Comparison of ENCODE assay signal across 8 cellular contexts in the genomic region with DNA sequence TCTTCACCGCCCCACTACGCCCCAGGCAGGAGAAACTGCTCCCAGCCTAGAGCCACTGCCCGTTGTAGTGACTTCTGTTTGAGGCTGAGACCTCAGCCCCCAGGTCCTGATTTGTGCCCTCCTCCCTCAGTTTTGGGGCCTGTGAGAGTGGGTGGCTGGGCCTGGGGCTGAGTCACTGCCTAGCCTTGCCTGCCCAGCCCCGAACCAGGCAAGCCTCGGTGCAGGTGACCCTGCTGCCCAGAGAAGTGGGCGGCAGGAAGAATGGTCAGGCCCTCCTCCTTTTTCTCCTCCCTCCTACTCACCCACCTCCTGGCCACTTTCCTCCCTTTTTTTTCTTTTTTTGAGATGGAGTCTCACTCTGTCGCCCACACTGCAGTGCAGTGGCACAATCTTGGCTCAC.
DNase-seq lines count a peak whose midpoint lies in the region; ATAC-seq and TF ChIP-seq lines count a peak whose summit lies in the region.

No MANE protein-coding gene starts in this region.

- no peaks in the 10 kb centered on the region for H3K79me2 ChIP-seq in GM23338 (replicated peaks; ENCODE audit: insufficient read depth)

- H3K4me1 Mint-ChIP-seq in CD8-positive, alpha-beta memory T cell = peaks cover 63 to 91% (median 71%) of the 10 kb centered on the region in 3 donors
- H3K4me1 Mint-ChIP-seq in GM23338 = peaks cover 13% of the 10 kb centered on the region

- intact Hi-C loops in esophagus muscularis mucosa (cut with DNase I) = no loop called here

- POLR2A ChIA-PET in CD8-positive, alpha-beta memory T cell (lab: Charles Lee) = interaction anchor here (0.7 to 1.1 kb wide), 5 partner anchors 11 to 67 kb away, joined by 3 to 5 read pairs (median 3); a partner anchor contains a TSS

- no peak for DNase-seq in CD8-positive, alpha-beta memory T cell
- DNase-seq in NCI-H226 = peak; percentile 41
- no peak for DNase-seq in esophagus muscularis mucosa (ENCODE audit: extremely low spot score)
- DNase-seq in NCI-H1105 (lab: John Stamatoyannopoulos, UW) = no peak
- DNase-seq in GM23338 (ENCODE audit: low spot score) = no peak
- no peak for DNase-seq in NCI-H82 treated with DMSO at 0.1 percent for 48 hours (lab: John Stamatoyannopoulos, UW; ENCODE audit: unreplicated experiment)
- no peak for DNase-seq in pons (ENCODE audit: low spot score)

- TF ChIP-seq EP300 in esophagus muscularis mucosa (IDR thresholded peaks at IDR 0.05) = no peak

- H3K4me3 ChIP-seq in CD8-positive, alpha-beta memory T cell (ENCODE audit: low read length) = no peak overlapping the region
- no peak overlapping the region for H3K4me3 ChIP-seq in esophagus muscularis mucosa
- peak overlapping the region; percentile 22 for H3K4me3 ChIP-seq in rectal smooth muscle tissue (ENCODE audit: low read length)
- H3K4me3 ChIP-seq in GM23338 = no peak overlapping the region

- no peaks in the 10 kb centered on the region for H3K36me3 Mint-ChIP-seq in CD8-positive, alpha-beta memory T cell
- H3K36me3 Mint-ChIP-seq in GM23338 (ENCODE audit: low read depth) = no peaks in the 10 kb centered on the region

- no peaks in the 10 kb centered on the region for H4K20me1 ChIP-seq in GM23338 (replicated peaks; ENCODE audit: insufficient read depth)

- no peaks in the 10 kb centered on the region for H3K36me3 ChIP-seq in CD8-positive, alpha-beta memory T cell (ENCODE audit: insufficient read depth, low read length)
- no peaks in the 10 kb centered on the region for H3K36me3 ChIP-seq in esophagus muscularis mucosa
- H3K36me3 ChIP-seq in rectal smooth muscle tissue (ENCODE audit: control insufficient read depth, insufficient read depth, low read length) = no peaks in the 10 kb centered on the region
- H3K36me3 ChIP-seq in GM23338 (ENCODE audit: insufficient read depth) = no peaks in the 10 kb centered on the region

- no peaks in the 10 kb centered on the region for H3K27me3 Mint-ChIP-seq in CD8-positive, alpha-beta memory T cell
- H3K27me3 Mint-ChIP-seq in GM23338 (ENCODE audit: insufficient read depth, low read depth, poor library complexity) = peaks cover 13% of the 10 kb centered on the region

- H3K27ac ChIP-seq in CD8-positive, alpha-beta memory T cell (ENCODE audit: low read depth, low read length) = peak overlapping the region; percentile 66
- H3K27ac ChIP-seq in esophagus muscularis mucosa (replicated peaks in 1 of 4) (peak overlapping the region; percentile 74 to 86 (median 80)), rectal smooth muscle tissue (ENCODE audit: low read depth, low read length) (peak overlapping the region; percentile 90), GM23338 (ENCODE audit: low read depth) (no peak overlapping the region)

- H3K4me1 ChIP-seq in CD8-positive, alpha-beta memory T cell (ENCODE audit: insufficient read depth, low read length) = peaks cover 78% of the 10 kb centered on the region
- peaks cover 28 to 37% (median 34%) of the 10 kb centered on the region in 4 donors for H3K4me1 ChIP-seq in esophagus muscularis mucosa
- peaks cover 17% of the 10 kb centered on the region for H3K4me1 ChIP-seq in rectal smooth muscle tissue (ENCODE audit: control insufficient read depth, insufficient read depth, low read length)
- H3K4me1 ChIP-seq in GM23338 (ENCODE audit: insufficient read depth) = no peaks in the 10 kb centered on the region

- ATAC-seq in GM23338 = no peak

- H3K9me3 Mint-ChIP-seq in CD8-positive, alpha-beta memory T cell = no peaks in the 10 kb centered on the region
- no peaks in the 10 kb centered on the region for H3K9me3 Mint-ChIP-seq in GM23338

- no peak for TF ChIP-seq POLR2A in esophagus muscularis mucosa (IDR thresholded peaks at IDR 0.05; ENCODE audit: low read depth)

- H2AFZ ChIP-seq in GM23338 = no peak overlapping the region

- no peaks in the 10 kb centered on the region for H3K9me2 ChIP-seq in GM23338 (ENCODE audit: insufficient read depth)

- H3K27me3 ChIP-seq in CD8-positive, alpha-beta memory T cell (ENCODE audit: insufficient read depth, low read length, poor library complexity, severe bottlenecking) = no peaks in the 10 kb centered on the region
- H3K27me3 ChIP-seq in esophagus muscularis mucosa (no peaks in the 10 kb centered on the region), rectal smooth muscle tissue (ENCODE audit: control insufficient read depth, insufficient read depth, low read length) (no peaks in the 10 kb centered on the region), GM23338 (ENCODE audit: insufficient read depth) (no peaks in the 10 kb centered on the region)

- no peak overlapping the region for H3K4me2 ChIP-seq in GM23338

- no peaks in the 10 kb centered on the region for H3F3A ChIP-seq in GM23338 (replicated peaks; ENCODE audit: low read depth)

- H3K27ac Mint-ChIP-seq in CD8-positive, alpha-beta memory T cell = peak overlapping the region; percentile 92 to 99 (median 97)
- H3K27ac Mint-ChIP-seq in GM23338 = no peak overlapping the region

- peak overlapping the region in 6 of 7 donors; percentile 47 to 79 (median 69) for H3K4me3 Mint-ChIP-seq in CD8-positive, alpha-beta memory T cell
- H3K4me3 Mint-ChIP-seq in GM23338 = no peak overlapping the region

- CTCF ChIA-PET in CD8-positive, alpha-beta memory T cell (lab: Charles Lee) = interaction anchor here (1.0 to 26.3 kb wide), 5 partner anchors 10 to 62 kb away, joined by 3 to 580 read pairs (median 4); a partner anchor contains a TSS

- WGBS in esophagus muscularis mucosa = 70% methylated on average over 7 of the region's 7 CpGs

- H3K9ac ChIP-seq in rectal smooth muscle tissue (ENCODE audit: low read length) = peak overlapping the region; percentile 22

- TF ChIP-seq CTCF in esophagus muscularis mucosa (IDR thresholded peaks at IDR 0.05) (no peak), GM23338 (conservative IDR thresholded peaks at IDR 0.05; ENCODE audit: low read depth in 2 of 2) (no peak)

- no peaks in the 10 kb centered on the region for H3K9me3 ChIP-seq in CD8-positive, alpha-beta memory T cell (ENCODE audit: low read length)
- no peaks in the 10 kb centered on the region for H3K9me3 ChIP-seq in esophagus muscularis mucosa

TF ChIP-seq in GM23338, 12 proteins besides CTCF, POLR2A, EP300 and RAD21 (continues in another document):
- TF ChIP-seq, protein P1, sequence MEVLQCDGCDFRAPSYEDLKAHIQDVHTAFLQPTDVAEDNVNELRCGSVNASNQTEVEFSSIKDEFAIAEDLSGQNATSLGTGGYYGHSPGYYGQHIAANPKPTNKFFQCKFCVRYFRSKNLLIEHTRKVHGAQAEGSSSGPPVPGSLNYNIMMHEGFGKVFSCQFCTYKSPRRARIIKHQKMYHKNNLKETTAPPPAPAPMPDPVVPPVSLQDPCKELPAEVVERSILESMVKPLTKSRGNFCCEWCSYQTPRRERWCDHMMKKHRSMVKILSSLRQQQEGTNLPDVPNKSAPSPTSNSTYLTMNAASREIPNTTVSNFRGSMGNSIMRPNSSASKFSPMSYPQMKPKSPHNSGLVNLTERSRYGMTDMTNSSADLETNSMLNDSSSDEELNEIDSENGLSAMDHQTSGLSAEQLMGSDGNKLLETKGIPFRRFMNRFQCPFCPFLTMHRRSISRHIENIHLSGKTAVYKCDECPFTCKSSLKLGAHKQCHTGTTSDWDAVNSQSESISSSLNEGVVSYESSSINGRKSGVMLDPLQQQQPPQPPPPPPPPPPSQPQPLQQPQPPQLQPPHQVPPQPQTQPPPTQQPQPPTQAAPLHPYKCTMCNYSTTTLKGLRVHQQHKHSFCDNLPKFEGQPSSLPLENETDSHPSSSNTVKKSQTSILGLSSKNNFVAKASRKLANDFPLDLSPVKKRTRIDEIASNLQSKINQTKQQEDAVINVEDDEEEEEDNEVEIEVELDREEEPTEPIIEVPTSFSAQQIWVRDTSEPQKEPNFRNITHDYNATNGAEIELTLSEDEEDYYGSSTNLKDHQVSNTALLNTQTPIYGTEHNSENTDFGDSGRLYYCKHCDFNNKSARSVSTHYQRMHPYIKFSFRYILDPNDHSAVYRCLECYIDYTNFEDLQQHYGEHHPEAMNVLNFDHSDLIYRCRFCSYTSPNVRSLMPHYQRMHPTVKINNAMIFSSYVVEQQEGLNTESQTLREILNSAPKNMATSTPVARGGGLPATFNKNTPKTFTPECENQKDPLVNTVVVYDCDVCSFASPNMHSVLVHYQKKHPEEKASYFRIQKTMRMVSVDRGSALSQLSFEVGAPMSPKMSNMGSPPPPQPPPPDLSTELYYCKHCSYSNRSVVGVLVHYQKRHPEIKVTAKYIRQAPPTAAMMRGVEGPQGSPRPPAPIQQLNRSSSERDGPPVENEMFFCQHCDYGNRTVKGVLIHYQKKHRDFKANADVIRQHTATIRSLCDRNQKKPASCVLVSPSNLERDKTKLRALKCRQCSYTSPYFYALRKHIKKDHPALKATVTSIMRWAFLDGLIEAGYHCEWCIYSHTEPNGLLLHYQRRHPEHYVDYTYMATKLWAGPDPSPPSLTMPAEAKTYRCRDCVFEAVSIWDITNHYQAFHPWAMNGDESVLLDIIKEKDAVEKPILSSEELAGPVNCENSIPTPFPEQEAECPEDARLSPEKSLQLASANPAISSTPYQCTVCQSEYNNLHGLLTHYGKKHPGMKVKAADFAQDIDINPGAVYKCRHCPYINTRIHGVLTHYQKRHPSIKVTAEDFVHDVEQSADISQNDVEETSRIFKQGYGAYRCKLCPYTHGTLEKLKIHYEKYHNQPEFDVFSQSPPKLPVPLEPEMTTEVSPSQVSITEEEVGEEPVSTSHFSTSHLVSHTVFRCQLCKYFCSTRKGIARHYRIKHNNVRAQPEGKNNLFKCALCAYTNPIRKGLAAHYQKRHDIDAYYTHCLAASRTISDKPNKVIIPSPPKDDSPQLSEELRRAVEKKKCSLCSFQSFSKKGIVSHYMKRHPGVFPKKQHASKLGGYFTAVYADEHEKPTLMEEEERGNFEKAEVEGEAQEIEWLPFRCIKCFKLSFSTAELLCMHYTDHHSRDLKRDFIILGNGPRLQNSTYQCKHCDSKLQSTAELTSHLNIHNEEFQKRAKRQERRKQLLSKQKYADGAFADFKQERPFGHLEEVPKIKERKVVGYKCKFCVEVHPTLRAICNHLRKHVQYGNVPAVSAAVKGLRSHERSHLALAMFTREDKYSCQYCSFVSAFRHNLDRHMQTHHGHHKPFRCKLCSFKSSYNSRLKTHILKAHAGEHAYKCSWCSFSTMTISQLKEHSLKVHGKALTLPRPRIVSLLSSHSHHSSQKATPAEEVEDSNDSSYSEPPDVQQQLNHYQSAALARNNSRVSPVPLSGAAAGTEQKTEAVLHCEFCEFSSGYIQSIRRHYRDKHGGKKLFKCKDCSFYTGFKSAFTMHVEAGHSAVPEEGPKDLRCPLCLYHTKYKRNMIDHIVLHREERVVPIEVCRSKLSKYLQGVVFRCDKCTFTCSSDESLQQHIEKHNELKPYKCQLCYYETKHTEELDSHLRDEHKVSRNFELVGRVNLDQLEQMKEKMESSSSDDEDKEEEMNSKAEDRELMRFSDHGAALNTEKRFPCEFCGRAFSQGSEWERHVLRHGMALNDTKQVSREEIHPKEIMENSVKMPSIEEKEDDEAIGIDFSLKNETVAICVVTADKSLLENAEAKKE (CRISPR knock-in tag; IDR thresholded peaks at IDR 0.05) = no peak
- TF ChIP-seq STAT1 (IDR thresholded peaks at IDR 0.05; ENCODE audit: unreplicated experiment) (no peak), CREB1 (CRISPR knock-in tag; IDR thresholded peaks at IDR 0.05; ENCODE audit: low read depth) (no peak), POLR2AphosphoS5 (IDR thresholded peaks at IDR 0.05; ENCODE audit: low read depth) (no peak), EZH2 (IDR thresholded peaks at IDR 0.05; ENCODE audit: low read depth, unreplicated experiment) (no peak), ZNF114 (CRISPR knock-in tag; IDR thresholded peaks at IDR 0.05) (no peak)
